Comparison of ENCODE assay signal across 1 cellular context in the genomic region with DNA sequence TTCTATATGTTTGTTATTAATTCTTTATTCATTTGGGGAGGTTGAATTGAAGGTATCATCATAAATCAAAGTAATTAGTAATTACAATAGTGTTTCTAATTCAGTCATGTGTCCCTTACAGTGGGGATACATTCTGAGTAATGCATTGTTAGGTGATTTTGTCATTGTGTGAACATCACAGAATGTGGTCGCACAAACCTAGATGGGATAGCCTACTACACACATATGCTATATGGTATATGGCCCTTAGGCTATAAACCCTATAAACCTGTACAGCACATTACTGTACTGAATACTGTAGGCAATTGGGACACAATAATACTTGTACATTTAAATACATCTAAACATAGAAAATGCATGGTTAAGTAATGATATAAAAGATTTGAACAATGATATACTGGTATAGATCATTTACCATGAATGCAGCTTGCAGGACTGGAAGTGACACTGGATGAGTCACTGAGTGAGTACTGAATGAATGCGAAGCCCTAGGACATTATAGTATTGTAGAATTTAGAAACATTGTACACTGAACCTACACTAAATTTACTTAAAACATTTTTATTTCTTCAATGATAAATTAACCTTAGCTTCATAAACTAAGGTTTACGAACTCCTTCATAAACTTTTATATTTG.
TF ChIP-seq lines count a peak whose summit lies in the region.

No MANE protein-coding gene starts in this region.

TF ChIP-seq in HepG2, 621 proteins besides CTCF, POLR2A, EP300 and RAD21 (continued from another document):
- no peak for TF ChIP-seq SOX13 (IDR thresholded peaks at IDR 0.05)
- no peak for TF ChIP-seq SOX13 (CRISPR knock-in tag; conservative IDR thresholded peaks at IDR 0.05 in 1 of 2, IDR thresholded peaks at IDR 0.05 in 1 of 2)
- TF ChIP-seq ZNF446 (CRISPR knock-in tag; IDR thresholded peaks at IDR 0.05) = no peak
- TF ChIP-seq ZBTB20 (CRISPR knock-in tag; IDR thresholded peaks at IDR 0.05; ENCODE audit: borderline replicate concordance, low read depth) = no peak
TF ChIP-seq in HepG2: peak in this region for 0.
